In genomic region chr1:212678456-212679410, GRCh38 we compare ENCODE assay signal across 9 cellular contexts. TPM values are rescaled to one million over a fixed set of nuclear protein-coding genes. Genes with fewer than 3 reads are reported as not detected.
DNase-seq lines count a peak whose midpoint lies in the region; ATAC-seq and TF ChIP-seq lines count a peak whose summit lies in the region.
"Had no signal": no experiment of that assay in that cellular context is flagged by ENCODE, and none has a peak within 500 bp of the region (broad histone marks: within the 10 kb centered on the region; RNA-seq: fewer than 3 reads in every experiment).

No MANE protein-coding gene starts in this region.

- TF ChIP-seq POLR2A in vagina (IDR thresholded peaks at IDR 0.05) = no peak

- DNase-seq in Karpas-422 (no peak), kidney glomerular epithelial cell (lab: John Stamatoyannopoulos, UW) (no peak), vagina (ENCODE audit: extremely low spot score in 2 of 2) (no peak)
- DNase-seq: NCI-H748 treated with DMSO at 0.1 percent for 48 hours had no signal

- H3K4me3 Mint-ChIP-seq in dendritic cell treated with granulocyte-macrophage colony-stimulating factor and Interleukin-4, amounts not matched to agents 40 ng/mL and 50 ng/mL, for 4 days = peak overlapping the region; percentile 62

- ATAC-seq in GM18858 (IDR thresholded peaks at IDR 0.05; ENCODE audit: unreplicated experiment) (peak; percentile 52), GM21526 (IDR thresholded peaks at IDR 0.05; ENCODE audit: low FRiP score, unreplicated experiment) (peak; percentile 49), HG03442 (IDR thresholded peaks at IDR 0.05; ENCODE audit: unreplicated experiment) (peak; percentile 65), esophagus mucosa (no peak)

- no peak overlapping the region for H3K4me3 ChIP-seq in Karpas-422 (ENCODE audit: low read length)
- no peak overlapping the region for H3K4me3 ChIP-seq in vagina

- H3K79me2 ChIP-seq in Karpas-422 (ENCODE audit: low read length) = no peaks in the 10 kb centered on the region

- no peaks in the 10 kb centered on the region for H3K36me3 ChIP-seq in Karpas-422 (ENCODE audit: insufficient read depth, low read length)
- H3K36me3 ChIP-seq in vagina = no peaks in the 10 kb centered on the region

- H3K9me3 Mint-ChIP-seq in dendritic cell treated with granulocyte-macrophage colony-stimulating factor and Interleukin-4, amounts not matched to agents 40 ng/mL and 50 ng/mL, for 4 days = no peaks in the 10 kb centered on the region

- H2AFZ ChIP-seq in Karpas-422 (ENCODE audit: low read length) = no peak overlapping the region

- no peaks in the 10 kb centered on the region for H3K9me3 ChIP-seq in Karpas-422 (ENCODE audit: low read length)
- no peaks in the 10 kb centered on the region for H3K9me3 ChIP-seq in vagina

- TF ChIP-seq CTCF in vagina (IDR thresholded peaks at IDR 0.05) = no peak

- H3K9ac ChIP-seq in Karpas-422 (ENCODE audit: low read length) = no peak overlapping the region

- peaks cover 58% of the 10 kb centered on the region for H3K4me1 Mint-ChIP-seq in dendritic cell treated with granulocyte-macrophage colony-stimulating factor and Interleukin-4, amounts not matched to agents 40 ng/mL and 50 ng/mL, for 4 days (ENCODE audit: low read depth)

- intact Hi-C loops in dendritic cell treated with granulocyte-macrophage colony-stimulating factor and Interleukin-4, amounts not matched to agents 40 ng/mL and 50 ng/mL, for 4 days (cut with micrococcal nuclease) = no loop called here
- intact Hi-C loops in vagina (cut with DNase I) = loop anchor here (10.0 kb wide), 1 partner anchor 326 kb away; no protein-coding TSS in a partner anchor

- peak overlapping the region; percentile 86 for H3K27ac Mint-ChIP-seq in dendritic cell treated with granulocyte-macrophage colony-stimulating factor and Interleukin-4, amounts not matched to agents 40 ng/mL and 50 ng/mL, for 4 days

- H3K27me3 Mint-ChIP-seq in dendritic cell treated with granulocyte-macrophage colony-stimulating factor and Interleukin-4, amounts not matched to agents 40 ng/mL and 50 ng/mL, for 4 days = no peaks in the 10 kb centered on the region

- H3K4me1 ChIP-seq in Karpas-422 (ENCODE audit: low read length) (peaks cover 9% of the 10 kb centered on the region; the same call in 1 of the 2 replicates), vagina (no peaks in the 10 kb centered on the region)

- no peaks in the 10 kb centered on the region for H3K36me3 Mint-ChIP-seq in dendritic cell treated with granulocyte-macrophage colony-stimulating factor and Interleukin-4, amounts not matched to agents 40 ng/mL and 50 ng/mL, for 4 days (ENCODE audit: low read depth)

- no peaks in the 10 kb centered on the region for H3K9me2 ChIP-seq in Karpas-422 (replicated peaks; ENCODE audit: insufficient read depth, low read length)

- no peak overlapping the region for H3K4me2 ChIP-seq in Karpas-422 (ENCODE audit: low read depth, low read length, poor library complexity, severe bottlenecking)

- H4K20me1 ChIP-seq in Karpas-422 (ENCODE audit: insufficient read depth, low read depth, low read length) = no peaks in the 10 kb centered on the region

- H3K27me3 ChIP-seq in Karpas-422 (ENCODE audit: low read length) (no peaks in the 10 kb centered on the region), vagina (no peaks in the 10 kb centered on the region)

- H3K27ac ChIP-seq in Karpas-422 (ENCODE audit: low read length) (no peak overlapping the region), vagina (no peak overlapping the region)

RNA-seq across cellular contexts. Expression of gene BATF3, which starts 20.9 kb away (rescaled TPM):
- total RNA-seq in Karpas-422 (2014; rRNA removed; shearing (Covaris generic); ENCODE audit: low replicate concordance) = 4.4 and 7.7 TPM in 2 replicates
- 7.9 TPM for total RNA-seq in vagina
- 0.68 TPM for total RNA-seq in esophagus mucosa
